In genomic region chr1:33434363-33434750, GRCh38 we compare ENCODE assay signal across 19 cellular contexts. TPM values are rescaled to one million over a fixed set of nuclear protein-coding genes. Genes with fewer than 3 reads are reported as not detected.
DNase-seq lines count a peak whose midpoint lies in the region; ATAC-seq, FAIRE-seq and TF ChIP-seq lines count a peak whose summit lies in the region.
"Had no signal": no experiment of that assay in that cellular context is flagged by ENCODE, and none has a peak within 500 bp of the region (broad histone marks: within the 10 kb centered on the region; RNA-seq: fewer than 3 reads in every experiment).

No MANE protein-coding gene starts in this region.

- no peak for TF ChIP-seq POLR2A in K562 (conservative IDR thresholded peaks at IDR 0.05)

- H3K4me1 ChIP-seq in K562 (replicated peaks in 1 of 2; ENCODE audit: control insufficient read depth in 2 of 2, insufficient read depth in 2 of 2, low read length in 2 of 2) (peaks cover 10 to 16% of the 10 kb centered on the region in 2 experiments), keratinocyte (ENCODE audit: control insufficient read depth, extremely low read depth, insufficient read depth, low read length) (peaks cover 47% of the 10 kb centered on the region), smooth muscle cell (ENCODE audit: low read depth) (peaks cover 13% of the 10 kb centered on the region)

- H4K20me1 ChIP-seq in K562 (replicated peaks; ENCODE audit: control insufficient read depth, insufficient read depth, low read length), result peaks cover 12% of the 10 kb centered on the region
- H4K20me1 ChIP-seq in keratinocyte (ENCODE audit: control insufficient read depth, extremely low read depth, insufficient read depth, low read length), result no peaks in the 10 kb centered on the region
- no peaks in the 10 kb centered on the region for H4K20me1 ChIP-seq in smooth muscle cell (ENCODE audit: low read depth)

- DNase-seq in HCEC 1CT (peak; percentile 18), K562 (ENCODE audit: extremely low read depth in 1 of 4, low spot score in 3 of 4) (no peak), keratinocyte (ENCODE audit: low read depth, low spot score) (no peak), smooth muscle cell (lab: John Stamatoyannopoulos, UW; ENCODE audit: unreplicated experiment) (no peak), HT-29 (ENCODE audit: low spot score) (no peak), DMS153 (lab: John Stamatoyannopoulos, UW) (no peak)
- no peak for DNase-seq in effector CD8-positive, alpha-beta T cell (lab: John Stamatoyannopoulos, UW)
- DNase-seq: activated CD4-positive, alpha-beta memory T cell treated with anti-CD3 and anti-CD28 coated beads, Interleukin-2, amount 10 ng/mL, durations not matched to agents 7 days and 5 days; activated CD4-positive, CD25-positive, alpha-beta regulatory T cell; activated T-cell treated with anti-CD3 and anti-CD28 coated beads, Interleukin-2, amount 50 U/mL, for 1 hour; CD8-positive, alpha-beta T cell; cerebellar nuclear complex; endodermal cell; left ventricle myocardium superior; NCI-H1092; NCI-H1930; T-helper 9 cell had no signal

- TF ChIP-seq EP300 in K562 (IDR thresholded peaks at IDR 0.05; ENCODE audit: low read length), result no peak

- CTCF ChIA-PET in K562 (lab: Yijun Ruan, JAX; ENCODE audit: low intra/inter-chr PET ratio), result no interaction called here

- intact Hi-C loops in K562 (cut with micrococcal nuclease), result no loop called here

- no peak for TF ChIP-seq RAD21 in K562 (CRISPR knock-in tag; conservative IDR thresholded peaks at IDR 0.05 in 1 of 2, IDR thresholded peaks at IDR 0.05 in 1 of 2)

- no peaks in the 10 kb centered on the region for H3K9me3 ChIP-seq in K562 (replicated peaks; ENCODE audit: control insufficient read depth, insufficient read depth, low read depth, low read length)
- no peaks in the 10 kb centered on the region for H3K9me3 ChIP-seq in keratinocyte (ENCODE audit: control insufficient read depth, low read depth, low read length)
- no peaks in the 10 kb centered on the region for H3K9me3 ChIP-seq in smooth muscle cell (replicated peaks; ENCODE audit: low read depth)
- H3K9me3 ChIP-seq: heart left ventricle had no signal

- in situ Hi-C loops in K562 (cut with MboI), result no loop called here

- TF ChIP-seq CTCF in K562 (IDR thresholded peaks at IDR 0.05 in 2 of 3, conservative IDR thresholded peaks at IDR 0.05 in 1 of 3; ENCODE audit: insufficient read depth in 2 of 3, low read depth in 1 of 3, low read length in 3 of 3) (no peak), keratinocyte (optimal IDR thresholded peaks at IDR 0.05 in 1 of 3, IDR thresholded peaks at IDR 0.05 in 1 of 3, conservative IDR thresholded peaks at IDR 0.05 in 1 of 3; ENCODE audit: extremely low read depth in 1 of 3, insufficient read depth in 2 of 3, low read length in 3 of 3) (no peak), smooth muscle cell (IDR thresholded peaks at IDR 0.05; ENCODE audit: borderline replicate concordance, insufficient read depth, poor library complexity, severe bottlenecking) (no peak)

- peaks cover 9 to 11% of the 10 kb centered on the region in 2 experiments for H3K27me3 ChIP-seq in K562 (ENCODE audit: control insufficient read depth in 2 of 2, insufficient read depth in 2 of 2, low read length in 2 of 2)
- H3K27me3 ChIP-seq in keratinocyte (ENCODE audit: control insufficient read depth, extremely low read depth, insufficient read depth, low read length), result no peaks in the 10 kb centered on the region
- no peaks in the 10 kb centered on the region for H3K27me3 ChIP-seq in smooth muscle cell (ENCODE audit: low read depth)

- H3K79me2 ChIP-seq in K562 (ENCODE audit: control insufficient read depth, insufficient read depth, low read length), result no peaks in the 10 kb centered on the region
- H3K79me2 ChIP-seq in keratinocyte (ENCODE audit: control insufficient read depth, insufficient read depth, low read length), result peaks cover 12% of the 10 kb centered on the region
- no peaks in the 10 kb centered on the region for H3K79me2 ChIP-seq in smooth muscle cell (ENCODE audit: low read depth)

- no TSS peak for BruUV-seq in K562 (replicated peaks; lab: Mats Ljungman, UMichigan)

- FAIRE-seq in K562 (lab: Jason Lieb, UNC) (no peak), keratinocyte (lab: Jason Lieb, UNC) (peak; percentile 59)
- FAIRE-seq: GM12892 had no signal

- H3K4me3 ChIP-seq in K562, result no peak overlapping the region
- H3K4me3 ChIP-seq in keratinocyte (ENCODE audit: control insufficient read depth in 2 of 3, extremely low read depth in 1 of 3, insufficient read depth in 2 of 3, low read depth in 1 of 3, low read length in 3 of 3), result no peak overlapping the region
- H3K4me3 ChIP-seq in smooth muscle cell, result no peak overlapping the region
- H3K4me3 ChIP-seq: heart left ventricle had no signal

- ATAC-seq in K562, result no peak
- ATAC-seq: CD8-positive, alpha-beta T cell; left ventricle myocardium superior had no signal

- H3K9me1 ChIP-seq in K562 (ENCODE audit: control insufficient read depth, insufficient read depth, low read length), result no peaks in the 10 kb centered on the region
- H3K9me1 ChIP-seq in keratinocyte (ENCODE audit: control insufficient read depth, extremely low read depth, insufficient read depth, low read length), result no peaks in the 10 kb centered on the region

- H3K9ac ChIP-seq in K562 (ENCODE audit: insufficient read depth in 1 of 2, low read depth in 2 of 2, low read length in 2 of 2), result no peak overlapping the region
- no peak overlapping the region for H3K9ac ChIP-seq in keratinocyte (ENCODE audit: control insufficient read depth, extremely low read depth, insufficient read depth, low read length)
- no peak overlapping the region for H3K9ac ChIP-seq in smooth muscle cell (ENCODE audit: low read depth)

- WGBS in K562 (ENCODE audit: insufficient coverage, low coverage, missing lambda C conversion rate), result 0% methylated on average over 1 of the region's 1 CpG
- 82% methylated on average over 1 of the region's 1 CpG for WGBS in smooth muscle cell (ENCODE audit: low lambda C conversion rate)

- H3K27ac ChIP-seq in K562 (ENCODE audit: extremely low read depth, low read depth, low read length), result no peak overlapping the region
- H3K27ac ChIP-seq in keratinocyte (ENCODE audit: control insufficient read depth, insufficient read depth, low read length), result peak overlapping the region; percentile 72
- peak overlapping the region; percentile 77 for H3K27ac ChIP-seq in smooth muscle cell (ENCODE audit: low read depth)

- H3F3A ChIP-seq in smooth muscle cell (ENCODE audit: low read depth), result peaks cover 35% of the 10 kb centered on the region

- no peaks in the 10 kb centered on the region for H3K36me3 ChIP-seq in K562 (ENCODE audit: control insufficient read depth, insufficient read depth, low read length)
- H3K36me3 ChIP-seq in keratinocyte (ENCODE audit: control insufficient read depth in 2 of 2, extremely low read depth in 1 of 2, insufficient read depth in 2 of 2, low read length in 2 of 2), result no peaks in the 10 kb centered on the region
- H3K36me3 ChIP-seq in smooth muscle cell (ENCODE audit: low read depth), result no peaks in the 10 kb centered on the region
- H3K36me3 ChIP-seq: heart left ventricle had no signal

- H3K4me2 ChIP-seq in K562 (ENCODE audit: insufficient read depth, low read length) (no peak overlapping the region), keratinocyte (ENCODE audit: control insufficient read depth, extremely low read depth, insufficient read depth, low read depth, low read length) (peak overlapping the region; percentile 58), smooth muscle cell (peak overlapping the region; percentile 69)

- H2AFZ ChIP-seq in K562 (ENCODE audit: low read depth, low read length) (no peak overlapping the region), keratinocyte (ENCODE audit: control insufficient read depth, low read length) (no peak overlapping the region), smooth muscle cell (ENCODE audit: low read depth) (no peak overlapping the region)

- dilution Hi-C loops in keratinocyte (cut with MboI; ENCODE audit: extremely low pct_ligation_motif_present, low sequenced_read_pairs), result no loop called here

- POLR2A ChIA-PET in K562 (lab: Yijun Ruan, JAX), result no interaction called here

RNA-seq across cellular contexts. Expression of gene PHC2, which starts 3.5 kb away (rescaled TPM):
- 6.6 and 20.6 TPM in 2 replicates for total RNA-seq in K562 (2011; cell fraction: chromatin; rRNA removed; ENCODE audit: low replicate concordance)
- 11.1 and 17.3 TPM in 2 replicates for total RNA-seq in K562 (2011; cell fraction: nucleolus; rRNA removed)
- total RNA-seq in K562 (2011; cell fraction: nucleoplasm; rRNA removed), result 12.2 and 18.6 TPM in 2 replicates
- 43.5 and 57.7 TPM in 2 replicates for total RNA-seq in K562 (2014; rRNA removed)
- 27.0 and 29.9 TPM in 2 replicates for total RNA-seq in K562 (2014; rRNA removed; fragmentation: Illumina TruSeq; extraction: Trizol)
- 31.4 and 31.8 TPM in 2 replicates for total RNA-seq in K562 (2015; rRNA removed; fragmentation: Illumina TruSeq; extraction: Trizol)
- 59.9 and 67.6 TPM in 2 replicates for total RNA-seq in K562 (2021)
- 32.4 and 34.6 TPM in 2 replicates for polyA plus RNA-seq in K562 (2011; rRNA removed)
- polyA plus RNA-seq in K562 (2011; cell fraction: cytosol; rRNA removed), result 40.6 and 53.4 TPM in 2 replicates
- 34.0 and 43.0 TPM in 2 replicates for polyA plus RNA-seq in K562 (2011; cell fraction: nucleus; rRNA removed)
- polyA plus RNA-seq in K562 (2012), result 38.4 and 62.6 TPM in 2 replicates
- 57.1 and 63.1 TPM in 2 replicates for polyA plus RNA-seq in K562 (2014; fragmentation: Illumina TruSeq; extraction: Trizol)
- polyA plus RNA-seq in K562 (2014; fragmentation: Nextera tagmentation; extraction: Ambion mirVana), result 1 to 10 TPM; 3.1 to 5.8 TPM
- polyA plus RNA-seq in K562 (2014; rRNA removed), result 41.5 and 44.1 TPM in 2 replicates
- 14.3 and 16.3 TPM in 2 replicates for polyA minus RNA-seq in K562 (2011; rRNA and poly(A)+ RNA removed)
- polyA minus RNA-seq in K562 (2011; cell fraction: cytosol; rRNA and poly(A)+ RNA removed), result 23.4 and 24.0 TPM in 2 replicates
- 11.0 and 13.1 TPM in 2 replicates for polyA minus RNA-seq in K562 (2011; cell fraction: nucleus; rRNA and poly(A)+ RNA removed)
- 34.7 to 101 TPM (median 51.7 TPM) in 3 replicates for polyA plus RNA-seq in keratinocyte
- 9.3 TPM for polyA plus RNA-seq in keratinocyte (2011; ENCODE audit: low read depth)
- 52.3 and 70.5 TPM in 2 replicates for polyA plus RNA-seq in keratinocyte (2011; cell fraction: cytosol; rRNA removed)
- 68.4 and 96.8 TPM in 2 replicates for polyA plus RNA-seq in keratinocyte (2011; cell fraction: nucleus; rRNA removed)
- polyA plus RNA-seq in keratinocyte (2012; ENCODE audit: low replicate concordance), result 27.0 and 85.4 TPM in 2 replicates
- polyA minus RNA-seq in keratinocyte, result 30.3 to 158 TPM (median 46.7 TPM) in 3 replicates
- 40.1 TPM for polyA minus RNA-seq in keratinocyte (2011; cell fraction: cytosol; rRNA and poly(A)+ RNA removed)
- polyA minus RNA-seq in keratinocyte (2011; cell fraction: nucleus; rRNA and poly(A)+ RNA removed), result 26.6 and 30.7 TPM in 2 replicates
- 42.4 and 54.9 TPM in 2 replicates for total RNA-seq in smooth muscle cell
- polyA plus RNA-seq in smooth muscle cell, result 90.9 and 109 TPM in 2 replicates
- 148 and 166 TPM in 2 replicates for total RNA-seq in HT-29 (2014; rRNA removed; shearing (Covaris generic))

RNA-seq across cellular contexts. Expression of gene ZSCAN20, which starts 38.1 kb away (rescaled TPM):
- total RNA-seq in K562 (2011; cell fraction: chromatin; rRNA removed; ENCODE audit: low replicate concordance), result 3.8 and 4.1 TPM in 2 replicates
- 2.5 and 4.3 TPM in 2 replicates for total RNA-seq in K562 (2011; cell fraction: nucleolus; rRNA removed)
- total RNA-seq in K562 (2011; cell fraction: nucleoplasm; rRNA removed), result 2.8 and 2.9 TPM in 2 replicates
- total RNA-seq in K562 (2014; rRNA removed), result 2.2 and 2.5 TPM in 2 replicates
- 2.8 and 3.0 TPM in 2 replicates for total RNA-seq in K562 (2014; rRNA removed; fragmentation: Illumina TruSeq; extraction: Trizol)
- total RNA-seq in K562 (2015; rRNA removed; fragmentation: Illumina TruSeq; extraction: Trizol), result 3.3 and 3.6 TPM in 2 replicates
- total RNA-seq in K562 (2021), result 2.5 and 2.6 TPM in 2 replicates
- polyA plus RNA-seq in K562 (2011; rRNA removed), result 0.80 and 1.7 TPM in 2 replicates
- polyA plus RNA-seq in K562 (2011; cell fraction: cytosol; rRNA removed), result 0.38 and 0.75 TPM in 2 replicates
- 1.0 and 1.9 TPM in 2 replicates for polyA plus RNA-seq in K562 (2011; cell fraction: nucleus; rRNA removed)
- polyA plus RNA-seq in K562 (2012), result 1.8 and 1.9 TPM in 2 replicates
- polyA plus RNA-seq in K562 (2014; fragmentation: Illumina TruSeq; extraction: Trizol), result 2.0 TPM in 2 replicates
- under 1 TPM; 0.36 to 0.58 TPM for polyA plus RNA-seq in K562 (2014; fragmentation: Nextera tagmentation; extraction: Ambion mirVana)
- polyA plus RNA-seq in K562 (2014; rRNA removed), result 1.4 and 1.8 TPM in 2 replicates
- polyA minus RNA-seq in K562 (2011; rRNA and poly(A)+ RNA removed), result 1.4 and 2.5 TPM in 2 replicates
- polyA minus RNA-seq in K562 (2011; cell fraction: cytosol; rRNA and poly(A)+ RNA removed), result 0.76 and 1.6 TPM in 2 replicates
- polyA minus RNA-seq in K562 (2011; cell fraction: nucleus; rRNA and poly(A)+ RNA removed), result 2.4 and 2.6 TPM in 2 replicates
- 2.1 to 3.1 TPM (median 2.7 TPM) in 3 replicates for polyA plus RNA-seq in keratinocyte
- 0.84 TPM for polyA plus RNA-seq in keratinocyte (2011; ENCODE audit: low read depth)
- polyA plus RNA-seq in keratinocyte (2011; cell fraction: cytosol; rRNA removed), result 1.0 and 1.7 TPM in 2 replicates
- polyA plus RNA-seq in keratinocyte (2011; cell fraction: nucleus; rRNA removed), result 6.2 and 6.3 TPM in 2 replicates
- 1.5 and 1.9 TPM in 2 replicates for polyA plus RNA-seq in keratinocyte (2012; ENCODE audit: low replicate concordance)
- polyA minus RNA-seq in keratinocyte, result 3.9 to 7.6 TPM (median 6.4 TPM) in 3 replicates
- 6.1 TPM for polyA minus RNA-seq in keratinocyte (2011; cell fraction: cytosol; rRNA and poly(A)+ RNA removed)
- polyA minus RNA-seq in keratinocyte (2011; cell fraction: nucleus; rRNA and poly(A)+ RNA removed), result 8.7 and 14.6 TPM in 2 replicates
- 3.8 and 9.0 TPM in 2 replicates for total RNA-seq in smooth muscle cell
- 0.84 and 2.3 TPM in 2 replicates for polyA plus RNA-seq in smooth muscle cell
- total RNA-seq in HT-29 (2014; rRNA removed; shearing (Covaris generic)), result 4.2 and 4.3 TPM in 2 replicates
